In the genomic region with DNA sequence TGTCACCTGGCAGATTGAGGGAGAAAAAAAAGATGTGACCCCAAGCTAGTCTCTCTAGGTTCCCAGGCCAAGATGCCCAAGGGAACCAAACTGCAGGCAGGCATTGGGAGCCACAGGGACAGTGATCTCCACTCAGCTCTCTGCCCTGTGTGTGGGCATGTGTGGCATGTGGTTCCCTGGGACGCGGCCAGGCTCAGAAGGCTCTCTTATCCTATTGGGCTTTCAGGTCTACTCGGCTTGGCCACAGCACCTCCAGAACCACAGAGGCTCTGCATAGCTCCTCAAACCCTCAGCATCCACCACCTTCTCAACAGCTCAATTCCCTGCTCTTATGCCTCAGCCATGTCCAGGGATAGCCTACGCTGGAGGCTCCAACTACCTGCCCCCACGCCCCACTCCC, we compare ENCODE assay signal across 18 cellular contexts. TPM values are rescaled to one million over a fixed set of nuclear protein-coding genes. Genes with fewer than 3 reads are reported as not detected.
DNase-seq lines count a peak whose midpoint lies in the region; ATAC-seq and TF ChIP-seq lines count a peak whose summit lies in the region.
"Had no signal": no experiment of that assay in that cellular context is flagged by ENCODE, and none has a peak within 500 bp of the region (broad histone marks: within the 10 kb centered on the region; RNA-seq: fewer than 3 reads in every experiment).

No MANE protein-coding gene starts in this region.

- intact Hi-C loops in left ventricle myocardium inferior (cut with micrococcal nuclease) (no loop called here), psoas muscle (cut with DNase I) (no loop called here), right lobe of liver (cut with DNase I) (no loop called here)

- H3K4me3 ChIP-seq in left ventricle myocardium inferior (no peak overlapping the region), psoas muscle (no peak overlapping the region), right lobe of liver (no peak overlapping the region)
- H3K4me3 ChIP-seq: SK-N-MC had no signal

- TF ChIP-seq POLR2A in right lobe of liver (IDR thresholded peaks at IDR 0.05), result no peak

- H3K27ac ChIP-seq in left ventricle myocardium inferior (replicated peaks) (no peak overlapping the region), psoas muscle (no peak overlapping the region), right lobe of liver (no peak overlapping the region)
- H3K27ac ChIP-seq: SK-N-MC had no signal

- ATAC-seq in psoas muscle (peak in 3 of 4 donors; percentile 28 to 53 (median 35)), right lobe of liver (no peak), GM21737 (IDR thresholded peaks at IDR 0.05; ENCODE audit: unreplicated experiment) (no peak)

- H3K36me3 ChIP-seq in left ventricle myocardium inferior (no peaks in the 10 kb centered on the region), psoas muscle (ENCODE audit: insufficient read depth in 1 of 2, low read depth in 1 of 2) (no peaks in the 10 kb centered on the region), right lobe of liver (no peaks in the 10 kb centered on the region)

- H3K9me3 ChIP-seq in left ventricle myocardium inferior (replicated peaks), result no peaks in the 10 kb centered on the region
- H3K9me3 ChIP-seq in psoas muscle, result no peaks in the 10 kb centered on the region
- no peaks in the 10 kb centered on the region for H3K9me3 ChIP-seq in right lobe of liver

- H3K27me3 ChIP-seq in left ventricle myocardium inferior (ENCODE audit: low read depth), result no peaks in the 10 kb centered on the region
- no peaks in the 10 kb centered on the region for H3K27me3 ChIP-seq in psoas muscle (ENCODE audit: insufficient read depth in 3 of 3, low read length in 2 of 3)
- no peaks in the 10 kb centered on the region for H3K27me3 ChIP-seq in right lobe of liver

- DNase-seq in G401 (ENCODE audit: low spot score) (peak; percentile 68), cerebellum (ENCODE audit: low spot score) (peak; percentile 65), left ventricle myocardium inferior (peak; percentile 67), psoas muscle (no peak), right lobe of liver (no peak), COLO829 (ENCODE audit: low spot score) (no peak)
- DNase-seq: EL, NCI-H1417, NCI-H1694 treated with DMSO at 0.1 percent for 48 hours, NCI-H2081 treated with DMSO at 0.1 percent for 48 hours, NCI-H2171 treated with DMSO at 0.1 percent for 48 hours, NCI-H526, OCI-M1, SHP77 treated with DMSO at 0.1 percent for 48 hours had no signal

- WGBS in psoas muscle, 3 donors, result 67 to 88% (median 70%) methylated on average over 5 of the region's 5 CpGs
- 83% methylated on average over 5 of the region's 5 CpGs for WGBS in right lobe of liver (ENCODE audit: insufficient coverage, low coverage, low lambda C conversion rate, missing lambda C conversion rate)

- TF ChIP-seq CTCF in left ventricle myocardium inferior (IDR thresholded peaks at IDR 0.05; ENCODE audit: borderline replicate concordance), result no peak
- no peak for TF ChIP-seq CTCF in psoas muscle (IDR thresholded peaks at IDR 0.05)
- TF ChIP-seq CTCF in right lobe of liver (IDR thresholded peaks at IDR 0.05), result no peak

- in situ Hi-C loops in G401 (cut with HindIII; ENCODE audit: low sequenced_read_pairs), result no loop called here

- H3K4me1 ChIP-seq in left ventricle myocardium inferior, result peaks cover 14% of the 10 kb centered on the region
- peaks cover 3% of the 10 kb centered on the region for H3K4me1 ChIP-seq in psoas muscle
- H3K4me1 ChIP-seq in right lobe of liver, result no peaks in the 10 kb centered on the region

RNA-seq across cellular contexts. Expression of a gene that starts 22.0 kb away (rescaled TPM):
- total RNA-seq in G401 (2014; rRNA removed; shearing (Covaris generic)), result 13.4 and 16.9 TPM in 2 replicates
- total RNA-seq in cerebellum (6.3 TPM), left ventricle myocardium inferior (0.36 TPM), psoas muscle (under 1 TPM; 0.07 to 0.24 (median 0.16) TPM), right lobe of liver (1 to 10 TPM in 3 of 6 experiments, under 1 TPM in 3; 0.07 to 2.6 (median 0.95) TPM)
- polyA plus RNA-seq in psoas muscle, result under 1 TPM; 0.01 to 0.17 (median 0.04) TPM

RNA-seq across cellular contexts. Expression of a gene that starts 29.2 kb away (rescaled TPM):
- not detected in 2 replicates for total RNA-seq in G401 (2014; rRNA removed; shearing (Covaris generic))
- total RNA-seq in cerebellum, result not detected
- not detected for total RNA-seq in left ventricle myocardium inferior
- total RNA-seq in psoas muscle, result under 1 TPM in 1 of 4 donors, not detected in 3; 0.69 TPM
- under 1 TPM in 2 of 3 donors, not detected in 1; 0.12 to 0.13 TPM for polyA plus RNA-seq in psoas muscle
- total RNA-seq in right lobe of liver, result under 1 TPM in 1 of 6 experiments, not detected in 5; 0.31 TPM
- total RNA-seq: H4, M059J had no signal

RNA-seq across cellular contexts. Expression of a gene that starts 41.2 kb away (rescaled TPM):
- 103 and 112 TPM in 2 replicates for total RNA-seq in G401 (2014; rRNA removed; shearing (Covaris generic))
- 28.3 TPM for total RNA-seq in cerebellum
- 102 TPM for total RNA-seq in left ventricle myocardium inferior
- 10 to 100 TPM; 44.3 to 77.5 (median 70.8) TPM for total RNA-seq in psoas muscle
- 10 to 100 TPM; 62.6 to 74.4 (median 67.5) TPM for polyA plus RNA-seq in psoas muscle
- total RNA-seq in right lobe of liver, result 10 to 100 TPM; 37.7 to 72.3 (median 49.4) TPM

RNA-seq across cellular contexts. Expression of a gene that starts 49.8 kb away (rescaled TPM):
- 5.5 and 7.3 TPM in 2 replicates for total RNA-seq in G401 (2014; rRNA removed; shearing (Covaris generic))
- total RNA-seq in cerebellum (6.5 TPM), left ventricle myocardium inferior (96.8 TPM), psoas muscle (100 to 1,000 TPM; 126 to 258 (median 188) TPM), right lobe of liver (10 to 100 TPM; 13.3 to 17.1 (median 15.0) TPM)
- 10 to 100 TPM; 43.1 to 65.3 (median 58.4) TPM for polyA plus RNA-seq in psoas muscle

RNA-seq across cellular contexts. Expression of a gene that starts 50.9 kb away (rescaled TPM):
- 13.7 and 25.4 TPM in 2 replicates for total RNA-seq in G401 (2014; rRNA removed; shearing (Covaris generic))
- total RNA-seq in cerebellum (10.1 TPM), left ventricle myocardium inferior (15.1 TPM), psoas muscle (10 to 100 TPM; 30.6 to 77.5 (median 69.6) TPM), right lobe of liver (10 to 100 TPM in 4 of 6 experiments, 1 to 10 TPM in 2; 7.0 to 25.3 (median 12.4) TPM)
- 100 to 1,000 TPM in 2 of 3 donors, 10 to 100 TPM in 1; 55.0 to 110 (median 103) TPM for polyA plus RNA-seq in psoas muscle

Comparison
In these comparisons a context has a peak if more than half of its experiments do, and no peak if none do; other contexts are left out.
1. DNase-seq: peak in G401 (single experiment), cerebellum (single experiment) and left ventricle myocardium inferior (single experiment); none in psoas muscle (0 of 2), right lobe of liver (0 of 3) and COLO829 (single experiment).
2. ATAC-seq: peak in psoas muscle (3 of 4); none in right lobe of liver (0 of 4) and GM21737 (single experiment).